ENCODE assay signal across 20 cellular contexts in genomic region chr17:78001612-78002011, GRCh38. TPM values are rescaled to one million over a fixed set of nuclear protein-coding genes. Genes with fewer than 3 reads are reported as not detected.
DNase-seq lines count a peak whose midpoint lies in the region; ATAC-seq, FAIRE-seq and TF ChIP-seq lines count a peak whose summit lies in the region.
"Had no signal": no experiment of that assay in that cellular context is flagged by ENCODE, and none has a peak within 500 bp of the region (broad histone marks: within the 10 kb centered on the region; RNA-seq: fewer than 3 reads in every experiment).

No MANE protein-coding gene starts in this region.

- no peak for ATAC-seq in HepG2
- no peak for ATAC-seq in right lobe of liver
- ATAC-seq in effector memory CD8-positive, alpha-beta T cell (replicated peaks): no peak

- TF ChIP-seq RAD21 in HepG2 (CRISPR knock-in tag; IDR thresholded peaks at IDR 0.05): no peak

- no peak overlapping the region for H2AFZ ChIP-seq in HepG2 (ENCODE audit: low read length)

- in situ Hi-C loops in HepG2 (cut with HindIII; ENCODE audit: extremely low pct_ligation_motif_present, low pct_unique_long_range_greater_than_20kb): no loop called here

- TF ChIP-seq CTCF in HepG2 (CRISPR knock-in tag; IDR thresholded peaks at IDR 0.05) (no peak), right lobe of liver (IDR thresholded peaks at IDR 0.05) (no peak), stomach (IDR thresholded peaks at IDR 0.05) (no peak), dorsolateral prefrontal cortex (IDR thresholded peaks at IDR 0.05 in 54 of 56, conservative IDR thresholded peaks at IDR 0.05 in 2 of 56; ENCODE audit: low read depth in 1 of 56, partially characterized antibody in 56 of 56) (no peak)

- POLR2A ChIA-PET in HepG2 (lab: Yijun Ruan, JAX): interaction anchor here (1.5 kb wide), 1 partner anchor 43 kb away, joined by 3 read pairs; the partner anchor contains the start of gene TNRC6C

- H3K4me2 ChIP-seq in HepG2 (ENCODE audit: low read depth, low read length): no peak overlapping the region
- H3K4me2 ChIP-seq: BLaER1 had no signal

- WGBS in HepG2 (ENCODE audit: low lambda C conversion rate): 83% methylated on average over 3 of the region's 3 CpGs
- WGBS in right lobe of liver (ENCODE audit: insufficient coverage, low coverage, low lambda C conversion rate, missing lambda C conversion rate): 50% methylated on average over 3 of the region's 3 CpGs
- WGBS in stomach, 5 donors: 18 to 40% (median 36%) methylated on average over 3 of the region's 3 CpGs

- H3K4me3 Mint-ChIP-seq in effector memory CD8-positive, alpha-beta T cell: no peak overlapping the region
- H3K4me3 Mint-ChIP-seq: H9, IgD-negative memory B cell had no signal

- peak; percentile 18 for DNase-seq in NCI-H146 treated with DMSO at 0.1 percent for 48 hours (lab: John Stamatoyannopoulos, UW; ENCODE audit: unreplicated experiment)
- DNase-seq in NCI-H146 (lab: John Stamatoyannopoulos, UW): no peak
- no peak for DNase-seq in HepG2 (ENCODE audit: low spot score)
- DNase-seq in right lobe of liver: no peak
- DNase-seq in effector memory CD8-positive, alpha-beta T cell: no peak
- no peak for DNase-seq in NCI-H187 treated with DMSO at 0.1 percent for 48 hours (lab: John Stamatoyannopoulos, UW)
- DNase-seq in stomach: no peak
- no peak for DNase-seq in dorsolateral prefrontal cortex
- DNase-seq: CD4-positive, CD25-positive, alpha-beta regulatory T cell; COR-L47; DMS153; DMS79 treated with DMSO at 0.1 percent for 48 hours; EL; GOT3; H9 had no signal

- no peaks in the 10 kb centered on the region for H3K79me2 ChIP-seq in HepG2 (ENCODE audit: insufficient read depth, low read length)

- H4K20me1 ChIP-seq in HepG2 (ENCODE audit: insufficient read depth, low read length): no peaks in the 10 kb centered on the region

- H3K9me3 Mint-ChIP-seq in effector memory CD8-positive, alpha-beta T cell: no peaks in the 10 kb centered on the region
- H3K9me3 Mint-ChIP-seq: CD4-positive, CD25-positive, alpha-beta regulatory T cell; H9; IgD-negative memory B cell had no signal

- H3K27ac ChIP-seq in HepG2 (ENCODE audit: extremely low read length, insufficient read depth, low read length) (no peak overlapping the region), right lobe of liver (no peak overlapping the region), stomach (no peak overlapping the region), dorsolateral prefrontal cortex (peak overlapping the region in 3 of 59 donors; percentile 17 to 57 (median 23))
- H3K27ac ChIP-seq: 22Rv1, BLaER1 had no signal

- BruUV-seq in HepG2 (replicated peaks; lab: Mats Ljungman, UMichigan): no TSS peak

- H3K36me3 Mint-ChIP-seq in effector memory CD8-positive, alpha-beta T cell (ENCODE audit: insufficient read depth): peaks cover 20% of the 10 kb centered on the region

- H3K4me1 Mint-ChIP-seq in effector memory CD8-positive, alpha-beta T cell (ENCODE audit: low read depth in 2 of 2): peaks cover 30 to 66% of the 10 kb centered on the region in 2 donors

- no peaks in the 10 kb centered on the region for H3K9me3 ChIP-seq in HepG2 (ENCODE audit: low read length)
- no peaks in the 10 kb centered on the region for H3K9me3 ChIP-seq in right lobe of liver
- H3K9me3 ChIP-seq in stomach: no peaks in the 10 kb centered on the region
- H3K9me3 ChIP-seq: BLaER1 had no signal

- no peak overlapping the region for H3K9ac ChIP-seq in HepG2 (ENCODE audit: insufficient read depth, low read depth, low read length)
- H3K9ac ChIP-seq: BLaER1 had no signal

- intact Hi-C loops in HepG2 (cut with micrococcal nuclease; ENCODE audit: unreplicated experiment): loop anchor here (10.0 kb wide), 1 partner anchor 227 kb away; no protein-coding TSS in a partner anchor
- intact Hi-C loops in right lobe of liver (cut with DNase I): no loop called here
- intact Hi-C loops in stomach (cut with DNase I; ENCODE audit: low total_unique reads): no loop called here
- intact Hi-C loops in dorsolateral prefrontal cortex (cut with DNase I): no loop called here

- CTCF ChIA-PET in HepG2 (lab: Yijun Ruan, JAX; ENCODE audit: low intra/inter-chr PET ratio, low total read pairs): no interaction called here

- no peak for TF ChIP-seq EP300 in HepG2 (IDR thresholded peaks at IDR 0.05; ENCODE audit: low read depth in 2 of 2, low read length in 2 of 2)
- no peak for TF ChIP-seq EP300 in HepG2 (CRISPR knock-in tag; IDR thresholded peaks at IDR 0.05; ENCODE audit: borderline replicate concordance)
- no peak for TF ChIP-seq EP300 in stomach (IDR thresholded peaks at IDR 0.05)

- H3K27ac Mint-ChIP-seq in effector memory CD8-positive, alpha-beta T cell: peak overlapping the region; percentile 33 to 47
- H3K27ac Mint-ChIP-seq: IgD-negative memory B cell had no signal

- no peak for FAIRE-seq in HepG2 (lab: Jason Lieb, UNC)
- FAIRE-seq: D721Med, GM12891 had no signal

- no peak overlapping the region for H3K4me3 ChIP-seq in HepG2 (replicated peaks in 1 of 3; ENCODE audit: insufficient read depth in 1 of 3, low read depth in 2 of 3, low read length in 3 of 3)
- no peak overlapping the region for H3K4me3 ChIP-seq in right lobe of liver
- no peak overlapping the region for H3K4me3 ChIP-seq in stomach
- no peak overlapping the region for H3K4me3 ChIP-seq in dorsolateral prefrontal cortex
- H3K4me3 ChIP-seq: BLaER1 had no signal

- peaks cover 0 to 13% of the 10 kb centered on the region in 2 experiments; a peak in 3 of 5 replicates for H3K36me3 ChIP-seq in HepG2 (replicated peaks in 1 of 2; ENCODE audit: control insufficient read depth in 1 of 2, insufficient read depth in 2 of 2, low read length in 2 of 2)
- H3K36me3 ChIP-seq in right lobe of liver: no peaks in the 10 kb centered on the region
- H3K36me3 ChIP-seq in stomach: peaks cover 0 to 19% (median 9%) of the 10 kb centered on the region in 4 donors

- no peaks in the 10 kb centered on the region for H3K27me3 Mint-ChIP-seq in effector memory CD8-positive, alpha-beta T cell
- H3K27me3 Mint-ChIP-seq: CD4-positive, CD25-positive, alpha-beta regulatory T cell; IgD-negative memory B cell had no signal

- TF ChIP-seq POLR2A in HepG2 (IDR thresholded peaks at IDR 0.05; ENCODE audit: insufficient read depth in 1 of 2, low read depth in 2 of 2, low read length in 2 of 2) (no peak), right lobe of liver (IDR thresholded peaks at IDR 0.05) (no peak), stomach (IDR thresholded peaks at IDR 0.05) (no peak)

- H3K4me1 ChIP-seq in HepG2 (ENCODE audit: insufficient read depth, low read length) (no peaks in the 10 kb centered on the region), right lobe of liver (no peaks in the 10 kb centered on the region), stomach (peaks cover 0 to 31% (median 14%) of the 10 kb centered on the region in 4 donors)
- H3K4me1 ChIP-seq: BLaER1 had no signal

- H3K27me3 ChIP-seq in HepG2 (ENCODE audit: control insufficient read depth in 1 of 2, insufficient read depth in 2 of 2, low read length in 2 of 2): no peaks in the 10 kb centered on the region
- no peaks in the 10 kb centered on the region for H3K27me3 ChIP-seq in right lobe of liver
- H3K27me3 ChIP-seq in stomach: no peaks in the 10 kb centered on the region
- no peaks in the 10 kb centered on the region for H3K27me3 ChIP-seq in dorsolateral prefrontal cortex
- H3K27me3 ChIP-seq: BLaER1 had no signal

TF ChIP-seq in HepG2, 621 proteins besides CTCF, POLR2A, EP300 and RAD21:
- TF ChIP-seq ZMAT5 (CRISPR knock-in tag; IDR thresholded peaks at IDR 0.05; ENCODE audit: borderline replicate concordance, low read depth) (no peak), HNRNPK (IDR thresholded peaks at IDR 0.05; ENCODE audit: low read depth, low read length, poor library complexity, severe bottlenecking) (peak; percentile 55), ZNF768 (CRISPR knock-in tag; IDR thresholded peaks at IDR 0.05) (no peak), ZNF333 (CRISPR knock-in tag; IDR thresholded peaks at IDR 0.05; ENCODE audit: borderline replicate concordance) (no peak)

RNA-seq across cellular contexts. Expression of gene TNRC6C, which starts 43.1 kb away (rescaled TPM):
- total RNA-seq in HepG2 (2016; rRNA removed; fragmentation: Illumina TruSeq; extraction: Trizol): 4.7 and 4.9 TPM in 2 replicates
- 11.1 and 13.2 TPM in 2 replicates for total RNA-seq in HepG2 (2016; cell fraction: cytosol; rRNA removed; fragmentation: Illumina TruSeq; extraction: Trizol; ENCODE audit: low read depth)
- 3.2 TPM in 2 replicates for total RNA-seq in HepG2 (2016; cell fraction: insoluble cytoplasmic fraction; rRNA removed; fragmentation: Illumina TruSeq; extraction: Trizol)
- total RNA-seq in HepG2 (2016; cell fraction: membrane; rRNA removed; fragmentation: Illumina TruSeq; extraction: Trizol): 2.2 and 2.9 TPM in 2 replicates
- 7.0 and 9.7 TPM in 2 replicates for total RNA-seq in HepG2 (2016; cell fraction: nucleus; rRNA removed; fragmentation: Illumina TruSeq; extraction: Trizol)
- polyA plus RNA-seq in HepG2 (2011; rRNA removed): 0.61 and 0.66 TPM in 2 replicates
- 0.35 and 0.46 TPM in 2 replicates for polyA plus RNA-seq in HepG2 (2011; cell fraction: cytosol; rRNA removed)
- 3.4 and 4.2 TPM in 2 replicates for polyA plus RNA-seq in HepG2 (2011; cell fraction: nucleus; rRNA removed)
- 3.6 and 4.0 TPM in 2 replicates for polyA plus RNA-seq in HepG2 (2012)
- polyA plus RNA-seq in HepG2 (2016; cell fraction: cytosol; fragmentation: Illumina TruSeq; extraction: Trizol; ENCODE audit: low read depth): 0.14 and 0.17 TPM in 2 replicates
- 2.5 and 3.2 TPM in 2 replicates for polyA plus RNA-seq in HepG2 (2016; cell fraction: insoluble cytoplasmic fraction; fragmentation: Illumina TruSeq; extraction: Trizol; ENCODE audit: low read depth)
- 0.18 and 0.30 TPM in 2 replicates for polyA plus RNA-seq in HepG2 (2016; cell fraction: membrane; fragmentation: Illumina TruSeq; extraction: Trizol; ENCODE audit: low read depth)
- polyA plus RNA-seq in HepG2 (2016; cell fraction: nucleus; fragmentation: Illumina TruSeq; extraction: Trizol; ENCODE audit: insufficient read depth, low read depth): 10.3 and 10.4 TPM in 2 replicates
- 4.5 and 10.3 TPM in 2 replicates for polyA minus RNA-seq in HepG2 (2011; rRNA and poly(A)+ RNA removed; ENCODE audit: low replicate concordance)
- polyA minus RNA-seq in HepG2 (2011; cell fraction: cytosol; rRNA and poly(A)+ RNA removed): 2.3 and 2.8 TPM in 2 replicates
- polyA minus RNA-seq in HepG2 (2011; cell fraction: nucleus; rRNA and poly(A)+ RNA removed): 6.7 and 7.3 TPM in 2 replicates
- total RNA-seq in right lobe of liver: 10 to 100 TPM in 1 of 6 experiments, 1 to 10 TPM in 5; 1.9 to 10.6 (median 7.7) TPM
- total RNA-seq in stomach: 10 to 100 TPM in 4 of 5 donors, 1 to 10 TPM in 1; 2.9 to 64.8 (median 18.9) TPM
- 1 to 10 TPM in 2 of 3 donors, under 1 TPM in 1; 0.92 to 1.9 (median 1.8) TPM for polyA plus RNA-seq in stomach
- total RNA-seq in dorsolateral prefrontal cortex: 100 to 1,000 TPM in 37 of 120 experiments, 10 to 100 TPM in 83; 57.8 to 136 (median 94.4) TPM
